ENCODE assay signal across 1 cellular context in the genomic region with DNA sequence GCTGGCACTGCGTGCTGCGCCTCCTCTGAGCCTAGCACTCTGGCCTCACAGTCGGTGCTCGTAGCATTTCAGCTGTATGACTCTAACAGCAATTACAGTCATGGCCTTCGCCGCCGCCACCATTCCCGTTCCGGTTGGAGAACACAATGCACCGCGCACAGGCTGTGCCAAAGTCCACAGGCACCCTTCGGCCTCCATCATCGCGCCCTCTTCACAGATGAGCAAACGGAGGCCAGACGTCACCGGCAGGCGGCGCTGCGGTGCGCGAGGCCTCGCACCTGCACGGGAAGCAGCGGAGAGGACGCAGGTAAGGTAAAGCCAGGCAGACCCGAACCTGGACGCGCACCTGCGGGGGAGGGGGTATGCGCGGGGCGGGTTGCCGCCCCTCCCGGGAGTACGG.
TF ChIP-seq lines count a peak whose summit lies in the region.

No MANE protein-coding gene starts in this region.

TF ChIP-seq in SK-N-SH, 30 proteins besides CTCF, POLR2A, EP300 and RAD21 (continued from another document):
- TF ChIP-seq, protein P1, sequence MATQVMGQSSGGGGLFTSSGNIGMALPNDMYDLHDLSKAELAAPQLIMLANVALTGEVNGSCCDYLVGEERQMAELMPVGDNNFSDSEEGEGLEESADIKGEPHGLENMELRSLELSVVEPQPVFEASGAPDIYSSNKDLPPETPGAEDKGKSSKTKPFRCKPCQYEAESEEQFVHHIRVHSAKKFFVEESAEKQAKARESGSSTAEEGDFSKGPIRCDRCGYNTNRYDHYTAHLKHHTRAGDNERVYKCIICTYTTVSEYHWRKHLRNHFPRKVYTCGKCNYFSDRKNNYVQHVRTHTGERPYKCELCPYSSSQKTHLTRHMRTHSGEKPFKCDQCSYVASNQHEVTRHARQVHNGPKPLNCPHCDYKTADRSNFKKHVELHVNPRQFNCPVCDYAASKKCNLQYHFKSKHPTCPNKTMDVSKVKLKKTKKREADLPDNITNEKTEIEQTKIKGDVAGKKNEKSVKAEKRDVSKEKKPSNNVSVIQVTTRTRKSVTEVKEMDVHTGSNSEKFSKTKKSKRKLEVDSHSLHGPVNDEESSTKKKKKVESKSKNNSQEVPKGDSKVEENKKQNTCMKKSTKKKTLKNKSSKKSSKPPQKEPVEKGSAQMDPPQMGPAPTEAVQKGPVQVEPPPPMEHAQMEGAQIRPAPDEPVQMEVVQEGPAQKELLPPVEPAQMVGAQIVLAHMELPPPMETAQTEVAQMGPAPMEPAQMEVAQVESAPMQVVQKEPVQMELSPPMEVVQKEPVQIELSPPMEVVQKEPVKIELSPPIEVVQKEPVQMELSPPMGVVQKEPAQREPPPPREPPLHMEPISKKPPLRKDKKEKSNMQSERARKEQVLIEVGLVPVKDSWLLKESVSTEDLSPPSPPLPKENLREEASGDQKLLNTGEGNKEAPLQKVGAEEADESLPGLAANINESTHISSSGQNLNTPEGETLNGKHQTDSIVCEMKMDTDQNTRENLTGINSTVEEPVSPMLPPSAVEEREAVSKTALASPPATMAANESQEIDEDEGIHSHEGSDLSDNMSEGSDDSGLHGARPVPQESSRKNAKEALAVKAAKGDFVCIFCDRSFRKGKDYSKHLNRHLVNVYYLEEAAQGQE (IDR thresholded peaks at IDR 0.05; ENCODE audit: low read depth, low read length) = no peak
- TF ChIP-seq JUND (IDR thresholded peaks at IDR 0.05) (no peak), GATA2 (CRISPR knock-in tag; IDR thresholded peaks at IDR 0.05) (no peak), SIN3A (IDR thresholded peaks at IDR 0.05; ENCODE audit: borderline replicate concordance, low read depth, low read length) (no peak), POLR2AphosphoS5 (IDR thresholded peaks at IDR 0.05; ENCODE audit: low read depth, low read length) (no peak), TEAD4 (IDR thresholded peaks at IDR 0.05; ENCODE audit: borderline replicate concordance, insufficient read depth) (no peak), FOXJ3 (CRISPR knock-in tag; IDR thresholded peaks at IDR 0.05) (no peak), RXRA (IDR thresholded peaks at IDR 0.05; ENCODE audit: borderline replicate concordance, low read depth) (no peak)
- TF ChIP-seq, protein P2, sequence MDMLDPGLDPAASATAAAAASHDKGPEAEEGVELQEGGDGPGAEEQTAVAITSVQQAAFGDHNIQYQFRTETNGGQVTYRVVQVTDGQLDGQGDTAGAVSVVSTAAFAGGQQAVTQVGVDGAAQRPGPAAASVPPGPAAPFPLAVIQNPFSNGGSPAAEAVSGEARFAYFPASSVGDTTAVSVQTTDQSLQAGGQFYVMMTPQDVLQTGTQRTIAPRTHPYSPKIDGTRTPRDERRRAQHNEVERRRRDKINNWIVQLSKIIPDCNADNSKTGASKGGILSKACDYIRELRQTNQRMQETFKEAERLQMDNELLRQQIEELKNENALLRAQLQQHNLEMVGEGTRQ (IDR thresholded peaks at IDR 0.05; ENCODE audit: borderline replicate concordance, low read depth, low read length) = no peak
- TF ChIP-seq, protein P3, sequence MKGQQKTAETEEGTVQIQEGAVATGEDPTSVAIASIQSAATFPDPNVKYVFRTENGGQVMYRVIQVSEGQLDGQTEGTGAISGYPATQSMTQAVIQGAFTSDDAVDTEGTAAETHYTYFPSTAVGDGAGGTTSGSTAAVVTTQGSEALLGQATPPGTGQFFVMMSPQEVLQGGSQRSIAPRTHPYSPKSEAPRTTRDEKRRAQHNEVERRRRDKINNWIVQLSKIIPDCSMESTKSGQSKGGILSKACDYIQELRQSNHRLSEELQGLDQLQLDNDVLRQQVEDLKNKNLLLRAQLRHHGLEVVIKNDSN (IDR thresholded peaks at IDR 0.05; ENCODE audit: borderline replicate concordance, low read depth) = no peak
- TF ChIP-seq, protein P4, sequence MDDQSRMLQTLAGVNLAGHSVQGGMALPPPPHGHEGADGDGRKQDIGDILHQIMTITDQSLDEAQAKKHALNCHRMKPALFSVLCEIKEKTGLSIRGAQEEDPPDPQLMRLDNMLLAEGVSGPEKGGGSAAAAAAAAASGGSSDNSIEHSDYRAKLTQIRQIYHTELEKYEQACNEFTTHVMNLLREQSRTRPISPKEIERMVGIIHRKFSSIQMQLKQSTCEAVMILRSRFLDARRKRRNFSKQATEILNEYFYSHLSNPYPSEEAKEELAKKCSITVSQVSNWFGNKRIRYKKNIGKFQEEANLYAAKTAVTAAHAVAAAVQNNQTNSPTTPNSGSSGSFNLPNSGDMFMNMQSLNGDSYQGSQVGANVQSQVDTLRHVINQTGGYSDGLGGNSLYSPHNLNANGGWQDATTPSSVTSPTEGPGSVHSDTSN (IDR thresholded peaks at IDR 0.05) = no peak
